ENCODE assay signal across 8 cellular contexts in genomic region chr20:50790651-50791277, GRCh38. TPM values are rescaled to one million over a fixed set of nuclear protein-coding genes. Genes with fewer than 3 reads are reported as not detected.
DNase-seq lines count a peak whose midpoint lies in the region; ATAC-seq and TF ChIP-seq lines count a peak whose summit lies in the region.

No MANE protein-coding gene starts in this region.

- H3K27ac Mint-ChIP-seq in activated naive CD8-positive, alpha-beta T cell treated with anti-CD3 and anti-CD28 coated beads, Interleukin-2, amount 10 ng/mL, durations not matched to agents 7 days and 5 days, result peak overlapping the region; percentile 77
- H3K27ac Mint-ChIP-seq in type B pancreatic cell, result peak overlapping the region; percentile 92

- H3F3A ChIP-seq in Loucy (ENCODE audit: low read depth), result no peaks in the 10 kb centered on the region

- peak overlapping the region; percentile 81 for H3K9ac ChIP-seq in Loucy (ENCODE audit: low read depth, low read length, poor library complexity, severe bottlenecking)

- H3K9me3 Mint-ChIP-seq in activated naive CD8-positive, alpha-beta T cell treated with anti-CD3 and anti-CD28 coated beads, Interleukin-2, amount 10 ng/mL, durations not matched to agents 7 days and 5 days, result no peaks in the 10 kb centered on the region
- H3K9me3 Mint-ChIP-seq in type B pancreatic cell, result no peaks in the 10 kb centered on the region

- peaks cover 8% of the 10 kb centered on the region for H3K4me1 ChIP-seq in Loucy (ENCODE audit: insufficient read depth, low read length, poor library complexity, severe bottlenecking)

- DNase-seq in GDM1 (lab: John Stamatoyannopoulos, UW), result peak; percentile 84
- DNase-seq in GOT3 (lab: John Stamatoyannopoulos, UW), result peak; percentile 87
- peak; percentile 64 for DNase-seq in SKM-1 (lab: John Stamatoyannopoulos, UW; ENCODE audit: unreplicated experiment)
- DNase-seq in activated naive CD8-positive, alpha-beta T cell treated with anti-CD3 and anti-CD28 coated beads, Interleukin-2, amount 10 ng/mL, durations not matched to agents 7 days and 5 days, result peak; percentile 87
- DNase-seq in Right ventricle myocardium superior, result peak; percentile 91
- DNase-seq in posterior vena cava (ENCODE audit: low spot score), result peak; percentile 97
- peak; percentile 94 for DNase-seq in type B pancreatic cell (ENCODE audit: extremely low spot score, unreplicated experiment)

- H3K4me3 Mint-ChIP-seq in activated naive CD8-positive, alpha-beta T cell treated with anti-CD3 and anti-CD28 coated beads, Interleukin-2, amount 10 ng/mL, durations not matched to agents 7 days and 5 days, result peak overlapping the region; percentile 50
- peak overlapping the region; percentile 41 for H3K4me3 Mint-ChIP-seq in type B pancreatic cell

- H4K20me1 ChIP-seq in Loucy (ENCODE audit: insufficient read depth, low read length, poor library complexity, severe bottlenecking), result no peaks in the 10 kb centered on the region

- peak overlapping the region; percentile 30 for H3K4me3 ChIP-seq in Loucy (ENCODE audit: low read length, poor library complexity, severe bottlenecking)

- peak; percentile 67 for ATAC-seq in activated naive CD8-positive, alpha-beta T cell treated with anti-CD3 and anti-CD28 coated beads, Interleukin-2, amount 10 ng/mL, durations not matched to agents 7 days and 5 days (ENCODE audit: low read depth)
- peak; percentile 85 for ATAC-seq in Right ventricle myocardium superior (ENCODE audit: poor library complexity)

- H3K9me3 ChIP-seq in Loucy (ENCODE audit: insufficient read depth, low read depth, low read length), result no peaks in the 10 kb centered on the region

- intact Hi-C loops in Right ventricle myocardium superior (cut with DNase I), result loop anchor here (5.0 to 10.0 kb wide), 2 partner anchors 142 to 514 kb away; partner anchors contain the start of gene ADNP
- intact Hi-C loops in posterior vena cava (cut with DNase I), result loop anchor here in 1 of 2 donors (5.0 kb wide), 1 partner anchor 132 kb away; no protein-coding TSS in a partner anchor

- H3K36me3 Mint-ChIP-seq in activated naive CD8-positive, alpha-beta T cell treated with anti-CD3 and anti-CD28 coated beads, Interleukin-2, amount 10 ng/mL, durations not matched to agents 7 days and 5 days, result no peaks in the 10 kb centered on the region
- no peaks in the 10 kb centered on the region for H3K36me3 Mint-ChIP-seq in type B pancreatic cell

- no peaks in the 10 kb centered on the region for H3K36me3 ChIP-seq in Loucy (ENCODE audit: insufficient read depth, low read length)

- H3K79me2 ChIP-seq in Loucy (ENCODE audit: insufficient read depth, low read length), result no peaks in the 10 kb centered on the region

- H3K9me2 ChIP-seq in Loucy (replicated peaks; ENCODE audit: low read depth, low read length), result no peaks in the 10 kb centered on the region

- H3K27me3 Mint-ChIP-seq in activated naive CD8-positive, alpha-beta T cell treated with anti-CD3 and anti-CD28 coated beads, Interleukin-2, amount 10 ng/mL, durations not matched to agents 7 days and 5 days, result peaks cover 9% of the 10 kb centered on the region
- H3K27me3 Mint-ChIP-seq in type B pancreatic cell, result no peaks in the 10 kb centered on the region

- TF ChIP-seq CTCF in Loucy (conservative IDR thresholded peaks at IDR 0.05; ENCODE audit: low read length), result peak; percentile 57
- peak; percentile 77 for TF ChIP-seq CTCF in type B pancreatic cell (conservative IDR thresholded peaks at IDR 0.05)

- peak overlapping the region; percentile 58 for H3K4me2 ChIP-seq in Loucy (ENCODE audit: low read depth, low read length, poor library complexity, severe bottlenecking)

- peak overlapping the region; percentile 90 for H2AFZ ChIP-seq in Loucy (ENCODE audit: low read length)

- no peaks in the 10 kb centered on the region for H3K27me3 ChIP-seq in Loucy (ENCODE audit: insufficient read depth, low read length, poor library complexity, severe bottlenecking)

- H3K4me1 Mint-ChIP-seq in activated naive CD8-positive, alpha-beta T cell treated with anti-CD3 and anti-CD28 coated beads, Interleukin-2, amount 10 ng/mL, durations not matched to agents 7 days and 5 days, result peaks cover 13% of the 10 kb centered on the region
- H3K4me1 Mint-ChIP-seq in type B pancreatic cell (ENCODE audit: unreplicated experiment), result peaks cover 25% of the 10 kb centered on the region

- POLR2A ChIA-PET in activated naive CD8-positive, alpha-beta T cell treated with anti-CD3 and anti-CD28 coated beads, Interleukin-2, amount 10 ng/mL, durations not matched to agents 7 days and 5 days (lab: Charles Lee), result interaction anchor here (0.6 to 8.6 kb wide), 7 partner anchors 13 to 442 kb away, joined by 3 to 130 read pairs (median 4); partner anchors contain the start of genes ADNP, DPM1 and MOCS3

RNA-seq across cellular contexts. Expression of gene BCAS4, which starts 4.1 kb away (rescaled TPM):
- 10 to 100 TPM; 35.0 to 35.2 TPM for total RNA-seq in activated naive CD8-positive, alpha-beta T cell treated with anti-CD3 and anti-CD28 coated beads, Interleukin-2, amount 10 ng/mL, durations not matched to agents 7 days and 5 days
- total RNA-seq in Right ventricle myocardium superior (2.6 TPM), posterior vena cava (1 to 10 TPM; 2.1 to 2.7 TPM), type B pancreatic cell (ENCODE audit: low replicate concordance) (6.3 and 9.3 TPM in 2 replicates)

RNA-seq across cellular contexts. Expression of gene PARD6B, which starts 59.4 kb away (rescaled TPM):
- total RNA-seq in activated naive CD8-positive, alpha-beta T cell treated with anti-CD3 and anti-CD28 coated beads, Interleukin-2, amount 10 ng/mL, durations not matched to agents 7 days and 5 days, result 1 to 10 TPM; 6.1 to 6.8 TPM
- total RNA-seq in Right ventricle myocardium superior (4.7 TPM), posterior vena cava (1 to 10 TPM; 1.0 to 1.4 TPM), type B pancreatic cell (ENCODE audit: low replicate concordance) (27.7 and 50.0 TPM in 2 replicates)

Comparison
In these comparisons a context has a peak if more than half of its experiments do, and no peak if none do; other contexts are left out.
1. Peak in every context shown above with its lines: DNase-seq, ATAC-seq and H3K4me3 ChIP-seq.